In the genomic region with DNA sequence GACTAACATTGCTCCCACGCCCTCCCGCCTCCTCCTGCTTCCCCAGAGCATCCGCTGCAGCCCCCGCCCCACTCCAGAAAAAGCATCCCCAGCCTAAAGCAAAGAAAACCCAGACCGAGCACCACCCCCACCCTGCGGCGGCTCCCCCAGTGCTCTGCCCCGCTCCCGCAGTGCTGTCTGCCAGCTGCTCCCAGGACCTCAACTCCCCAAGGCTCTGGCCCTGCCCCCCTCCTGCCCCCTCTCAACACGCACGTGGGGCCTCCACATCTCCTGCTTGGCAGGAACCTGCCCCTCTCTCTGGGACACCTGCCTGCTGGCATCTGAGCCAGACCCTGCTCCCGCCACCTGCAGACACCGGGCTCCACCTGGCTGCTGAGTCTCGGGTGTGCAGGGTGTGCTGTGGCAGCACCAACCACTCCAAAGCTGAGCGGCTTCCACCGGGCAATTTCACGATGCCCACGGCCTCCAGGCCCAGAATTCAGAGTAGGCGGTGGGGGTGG, we compare ENCODE assay signal across 9 cellular contexts.
DNase-seq lines count a peak whose midpoint lies in the region; ATAC-seq, FAIRE-seq and TF ChIP-seq lines count a peak whose summit lies in the region.
"Had no signal": no experiment of that assay in that cellular context is flagged by ENCODE, and none has a peak within 500 bp of the region (broad histone marks: within the 10 kb centered on the region; RNA-seq: fewer than 3 reads in every experiment).

No MANE protein-coding gene starts in this region.

- ATAC-seq in activated naive CD8-positive, alpha-beta T cell treated with anti-CD3 and anti-CD28 coated beads, Interleukin-2, amount 10 ng/mL, durations not matched to agents 7 days and 5 days (ENCODE audit: low read depth) = peak; percentile 71
- ATAC-seq in pancreas (peak in 3 of 4 donors; percentile 44 to 66 (median 60)), HG03045 (IDR thresholded peaks at IDR 0.05; ENCODE audit: unreplicated experiment) (no peak)

- no peak for TF ChIP-seq CTCF in pancreas (IDR thresholded peaks at IDR 0.05)

- no peaks in the 10 kb centered on the region for H3K9me3 ChIP-seq in pancreas

- H3K36me3 Mint-ChIP-seq in activated naive CD8-positive, alpha-beta T cell treated with anti-CD3 and anti-CD28 coated beads, Interleukin-2, amount 10 ng/mL, durations not matched to agents 7 days and 5 days = no peaks in the 10 kb centered on the region

- H3K4me3 Mint-ChIP-seq in activated naive CD8-positive, alpha-beta T cell treated with anti-CD3 and anti-CD28 coated beads, Interleukin-2, amount 10 ng/mL, durations not matched to agents 7 days and 5 days = peak overlapping the region; percentile 54

- peaks cover 15% of the 10 kb centered on the region for H3K4me1 Mint-ChIP-seq in activated naive CD8-positive, alpha-beta T cell treated with anti-CD3 and anti-CD28 coated beads, Interleukin-2, amount 10 ng/mL, durations not matched to agents 7 days and 5 days

- H3K36me3 ChIP-seq in pancreas = no peaks in the 10 kb centered on the region

- no peak overlapping the region for H3K27ac ChIP-seq in pancreas

- peak; percentile 84 for DNase-seq in G401 (ENCODE audit: low spot score)
- peak; percentile 83 for DNase-seq in NCI-H2171 treated with DMSO at 0.1 percent for 48 hours (lab: John Stamatoyannopoulos, UW)
- DNase-seq in activated naive CD8-positive, alpha-beta T cell treated with anti-CD3 and anti-CD28 coated beads, Interleukin-2, amount 10 ng/mL, durations not matched to agents 7 days and 5 days = peak; percentile 66
- peak in 3 of 6 donors; percentile 30 to 80 (median 60) for DNase-seq in pancreas
- DNase-seq in NCI-H510A (lab: John Stamatoyannopoulos, UW) = no peak
- DNase-seq in Ammon's horn (ENCODE audit: low spot score) = no peak

- no peaks in the 10 kb centered on the region for H3K9me3 Mint-ChIP-seq in activated naive CD8-positive, alpha-beta T cell treated with anti-CD3 and anti-CD28 coated beads, Interleukin-2, amount 10 ng/mL, durations not matched to agents 7 days and 5 days

- intact Hi-C loops in pancreas (cut with DNase I) = no loop called here

- FAIRE-seq in pancreas (lab: Jason Lieb, UNC) = no peak
- FAIRE-seq: astrocyte, GM18507 had no signal

- POLR2A ChIA-PET in activated naive CD8-positive, alpha-beta T cell treated with anti-CD3 and anti-CD28 coated beads, Interleukin-2, amount 10 ng/mL, durations not matched to agents 7 days and 5 days (lab: Charles Lee) = interaction anchor here (0.7 to 2.1 kb wide), 6 partner anchors 25 to 636 kb away, joined by 3 to 9 read pairs (median 3); partner anchors contain the start of gene UVSSA

- in situ Hi-C loops in G401 (cut with HindIII; ENCODE audit: low sequenced_read_pairs) = no loop called here

- WGBS in pancreas, 2 donors = 14 to 17% methylated on average over 19 of the region's 19 CpGs

- H3K27me3 Mint-ChIP-seq in activated naive CD8-positive, alpha-beta T cell treated with anti-CD3 and anti-CD28 coated beads, Interleukin-2, amount 10 ng/mL, durations not matched to agents 7 days and 5 days = no peaks in the 10 kb centered on the region

- no peak overlapping the region for H3K4me3 ChIP-seq in pancreas

- no peaks in the 10 kb centered on the region for H3K27me3 ChIP-seq in pancreas

- H3K27ac Mint-ChIP-seq in activated naive CD8-positive, alpha-beta T cell treated with anti-CD3 and anti-CD28 coated beads, Interleukin-2, amount 10 ng/mL, durations not matched to agents 7 days and 5 days = peak overlapping the region; percentile 84

- no peaks in the 10 kb centered on the region for H3K4me1 ChIP-seq in pancreas

Comparison
In these comparisons a context has a peak if more than half of its experiments do, and no peak if none do; other contexts are left out.
1. DNase-seq: peak in G401 (single experiment), NCI-H2171 treated with DMSO at 0.1 percent for 48 hours (single experiment) and activated naive CD8-positive, alpha-beta T cell treated with anti-CD3 and anti-CD28 coated beads, Interleukin-2, amount 10 ng/mL, durations not matched to agents 7 days and 5 days (single experiment); none in NCI-H510A (single experiment) and Ammon's horn (single experiment).